Comparison of ENCODE assay signal across 16 cellular contexts in the genomic region with DNA sequence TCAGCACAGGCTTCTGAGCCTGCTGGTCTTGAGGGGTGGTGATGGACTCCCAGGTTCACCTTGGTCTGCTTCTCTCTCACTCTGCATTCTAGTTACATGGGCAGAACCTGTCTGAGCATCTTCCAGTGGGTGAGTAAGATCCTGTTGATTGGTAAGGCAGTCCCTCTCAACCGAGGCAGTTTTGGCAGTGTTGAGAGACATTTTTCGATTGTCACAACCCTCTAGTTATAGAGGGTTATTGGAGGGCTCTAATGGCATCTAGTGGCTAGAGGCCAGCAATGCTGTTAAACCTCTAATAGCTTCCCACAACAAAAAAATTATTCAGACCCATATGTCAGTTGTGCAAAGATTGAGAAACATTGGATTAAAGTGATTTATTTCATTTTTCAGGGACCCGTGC. TPM values are rescaled to one million over a fixed set of nuclear protein-coding genes. Genes with fewer than 3 reads are reported as not detected.
A peak's percentile ranks its signal among the peaks of the same experiment; 100 is the strongest.
DNase-seq lines count a peak whose midpoint lies in the region; ATAC-seq, FAIRE-seq and TF ChIP-seq lines count a peak whose summit lies in the region.
"Had no signal": no experiment of that assay in that cellular context is flagged by ENCODE, and none has a peak within 500 bp of the region (broad histone marks: within the 10 kb centered on the region; RNA-seq: fewer than 3 reads in every experiment).

No MANE protein-coding gene starts in this region.

- H3K79me2 ChIP-seq in Karpas-422 (ENCODE audit: low read length) = no peaks in the 10 kb centered on the region; the same call in 1 of the 2 replicates

- H3K27me3 ChIP-seq in Karpas-422 (ENCODE audit: low read length) = no peaks in the 10 kb centered on the region
- H3K27me3 ChIP-seq: cardiac muscle cell, gastroesophageal sphincter, suprapubic skin had no signal

- peaks cover 46% of the 10 kb centered on the region for H3K4me1 ChIP-seq in Karpas-422 (ENCODE audit: low read length)

- TF ChIP-seq CTCF in D721Med (IDR thresholded peaks at IDR 0.05; ENCODE audit: insufficient read depth, missing control alignments) = peak; percentile 13

- ATAC-seq in esophagus mucosa (peak; percentile 10), HG03280 (IDR thresholded peaks at IDR 0.05; ENCODE audit: unreplicated experiment) (no peak), GM18861 (IDR thresholded peaks at IDR 0.05; ENCODE audit: unreplicated experiment) (no peak)

- DNase-seq in NCI-H2171 treated with DMSO at 0.1 percent for 48 hours (lab: John Stamatoyannopoulos, UW) (peak; percentile 16), NCI-H2171 (lab: John Stamatoyannopoulos, UW) (no peak), D721Med (ENCODE audit: insufficient read length, low spot score) (no peak), Karpas-422 (no peak), GM19240 (ENCODE audit: insufficient read length, low spot score) (no peak)
- DNase-seq: GOT3, SHP77 treated with DMSO at 0.1 percent for 48 hours had no signal

- H3K9me3 ChIP-seq in Karpas-422 (ENCODE audit: low read length) = no peaks in the 10 kb centered on the region
- H3K9me3 ChIP-seq: gastroesophageal sphincter, suprapubic skin had no signal

- H3K36me3 ChIP-seq in Karpas-422 (ENCODE audit: insufficient read depth, low read length) = no peaks in the 10 kb centered on the region
- H3K36me3 ChIP-seq: cardiac muscle cell, gastroesophageal sphincter, suprapubic skin had no signal

- FAIRE-seq in D721Med (lab: Jason Lieb, UNC) = no peak
- FAIRE-seq: A204.1, endometrium had no signal

- no peak overlapping the region for H3K27ac ChIP-seq in Karpas-422 (ENCODE audit: low read length)
- H3K27ac ChIP-seq: cardiac muscle cell, gastroesophageal sphincter, suprapubic skin had no signal

- no peak overlapping the region for H2AFZ ChIP-seq in Karpas-422 (ENCODE audit: low read length)

- peaks cover 6% of the 10 kb centered on the region for H4K20me1 ChIP-seq in Karpas-422 (ENCODE audit: insufficient read depth, low read depth, low read length)

- no peak overlapping the region for H3K4me3 ChIP-seq in Karpas-422 (ENCODE audit: low read length)
- H3K4me3 ChIP-seq: cardiac muscle cell, gastroesophageal sphincter, smooth muscle cell, suprapubic skin had no signal

- H3K4me2 ChIP-seq in Karpas-422 (ENCODE audit: low read depth, low read length, poor library complexity, severe bottlenecking) = peak overlapping the region; percentile 59
- H3K4me2 ChIP-seq: smooth muscle cell had no signal

- H3K9ac ChIP-seq in Karpas-422 (ENCODE audit: low read length) = no peak overlapping the region

- no peaks in the 10 kb centered on the region for H3K9me2 ChIP-seq in Karpas-422 (replicated peaks; ENCODE audit: insufficient read depth, low read length)

RNA-seq across cellular contexts. Expression of gene MGAT5, which starts 9.3 kb away (rescaled TPM):
- 22.2 and 22.7 TPM in 2 replicates for total RNA-seq in Karpas-422 (2014; rRNA removed; shearing (Covaris generic); ENCODE audit: low replicate concordance)
- total RNA-seq in esophagus mucosa = 23.6 TPM
